In the genomic region with DNA sequence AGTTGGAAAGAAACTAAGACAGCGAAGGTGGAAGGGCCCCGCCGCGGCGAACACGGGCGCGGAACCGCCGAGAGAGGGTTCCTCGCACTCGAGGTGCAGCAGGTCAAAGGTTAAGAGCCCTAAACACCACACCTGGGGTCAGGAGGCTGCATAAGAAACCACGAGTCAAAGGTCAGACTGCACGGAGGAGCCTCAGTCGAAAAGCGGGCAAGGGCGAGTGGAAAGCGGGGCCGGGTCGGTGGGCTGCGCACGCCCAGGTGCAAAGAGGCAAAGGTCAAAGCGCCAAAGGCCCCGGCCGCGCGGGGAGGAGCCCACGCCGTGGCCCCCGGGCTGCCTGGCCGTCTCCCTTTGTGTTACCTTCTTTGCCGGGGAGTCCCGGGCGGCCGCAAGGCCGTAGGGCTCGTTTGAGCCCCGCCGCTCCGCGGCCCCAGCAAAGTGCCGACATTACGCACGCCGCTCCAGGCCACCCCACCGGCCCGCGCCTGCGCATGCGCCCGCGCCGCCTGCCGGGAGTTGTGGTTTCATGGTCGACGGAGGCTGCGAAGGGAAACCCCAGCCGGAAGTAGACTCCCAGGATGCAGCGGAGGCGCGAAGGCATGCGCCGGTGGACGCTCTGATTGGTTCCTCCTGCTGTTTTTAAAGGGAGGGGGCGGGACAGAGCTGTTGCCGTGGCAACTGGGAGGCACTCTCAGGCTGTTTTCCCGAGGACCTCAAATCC, we compare ENCODE assay signal across 1 cellular context.
TF ChIP-seq lines count a peak whose summit lies in the region.

POLRMT (minus strand) TSS at position 470 of the 718 bp plus-strand sequence; CDS start at position 445, 25 bp downstream.

TF ChIP-seq in H1, 55 proteins besides CTCF, POLR2A, EP300 and RAD21:
- TF ChIP-seq CHD1 (IDR thresholded peaks at IDR 0.05; ENCODE audit: low read depth, low read length) (no peak), CHD7 (IDR thresholded peaks at IDR 0.05; ENCODE audit: insufficient replicate concordance, low read length) (no peak), SAP30 (IDR thresholded peaks at IDR 0.05; ENCODE audit: insufficient read depth, insufficient replicate concordance, low read length) (peak; percentile 63), TCF12 (IDR thresholded peaks at IDR 0.05; ENCODE audit: low read depth, low read length) (no peak), SP1 (IDR thresholded peaks at IDR 0.05; ENCODE audit: low read depth, low read length) (peak; percentile 93), SUZ12 (IDR thresholded peaks at IDR 0.05; ENCODE audit: low read length) (no peak), HDAC6 (IDR thresholded peaks at IDR 0.05; ENCODE audit: low read depth, low read length) (no peak), TBP (IDR thresholded peaks at IDR 0.05; ENCODE audit: low read depth, low read length) (0 out of 2 replicates have a peak, but pooled peaks have one; percentile 33), CREB1 (IDR thresholded peaks at IDR 0.05) (peak; percentile 49; the same call in 1 of the 2 replicates), SP4 (IDR thresholded peaks at IDR 0.05; ENCODE audit: low read length) (no peak), CTBP2 (IDR thresholded peaks at IDR 0.05; ENCODE audit: borderline replicate concordance, insufficient read depth, insufficient read length, low read length) (no peak), E2F6 (IDR thresholded peaks at IDR 0.05) (peak; percentile 59), CHD2 (IDR thresholded peaks at IDR 0.05; ENCODE audit: low read length) (peak; percentile 79), SIRT6 (IDR thresholded peaks at IDR 0.05; ENCODE audit: low read length) (no peak), JUN (IDR thresholded peaks at IDR 0.05; ENCODE audit: low read depth, low read length) (no peak), NANOG (IDR thresholded peaks at IDR 0.05; ENCODE audit: insufficient read depth, low read depth, low read length, poor library complexity, severe bottlenecking) (no peak), SP2 (IDR thresholded peaks at IDR 0.05; ENCODE audit: low read length) (peak; percentile 76), KDM4A (IDR thresholded peaks at IDR 0.05; ENCODE audit: low read depth, low read length, severe bottlenecking) (peak; percentile 66), RBBP5 (IDR thresholded peaks at IDR 0.05; ENCODE audit: borderline replicate concordance, low read depth, low read length) (no peak), SRF (IDR thresholded peaks at IDR 0.05; ENCODE audit: low read depth, low read length) (no peak), SIN3A (conservative IDR thresholded peaks at IDR 0.05 in 1 of 2, IDR thresholded peaks at IDR 0.05 in 1 of 2; ENCODE audit: low read depth in 1 of 2, low read length in 2 of 2) (no peak; a peak in 1 of 4 replicates), KDM1A (IDR thresholded peaks at IDR 0.05; ENCODE audit: borderline replicate concordance, low read length) (no peak), NRF1 (IDR thresholded peaks at IDR 0.05; ENCODE audit: low read depth, low read length) (peak; percentile 92), TAF7 (optimal IDR thresholded peaks at IDR 0.05; ENCODE audit: borderline replicate concordance, low read depth, low read length) (no peak), TAF1 (IDR thresholded peaks at IDR 0.05; ENCODE audit: low read depth, low read length) (peak; percentile 53), ASH2L (IDR thresholded peaks at IDR 0.05; ENCODE audit: low read length) (peak; percentile 62), FOSL1 (IDR thresholded peaks at IDR 0.05; ENCODE audit: insufficient read depth, low read depth, low read length) (no peak), YY1 (IDR thresholded peaks at IDR 0.05; ENCODE audit: low read depth, low read length) (peak; percentile 67), EGR1 (IDR thresholded peaks at IDR 0.05; ENCODE audit: borderline replicate concordance, low read depth, low read length) (no peak), JUND (IDR thresholded peaks at IDR 0.05; ENCODE audit: low read length) (no peak), KDM5A (IDR thresholded peaks at IDR 0.05; ENCODE audit: low read length) (no peak), CBX5 (IDR thresholded peaks at IDR 0.05; ENCODE audit: low read depth, low read length) (no peak), CBX8 (IDR thresholded peaks at IDR 0.05; ENCODE audit: borderline replicate concordance, low read depth, low read length) (no peak), ZNF274 (IDR thresholded peaks at IDR 0.05; ENCODE audit: borderline replicate concordance, extremely low read depth, low read length) (no peak), GTF2F1 (IDR thresholded peaks at IDR 0.05; ENCODE audit: borderline replicate concordance, low read depth, low read length) (no peak), PHF8 (conservative IDR thresholded peaks at IDR 0.05; ENCODE audit: low read depth, low read length) (peak; percentile 65), RFX5 (IDR thresholded peaks at IDR 0.05; ENCODE audit: borderline replicate concordance, low read depth, low read length) (no peak), CEBPB (IDR thresholded peaks at IDR 0.05; ENCODE audit: low read depth, low read length) (no peak), POU5F1 (IDR thresholded peaks at IDR 0.05; ENCODE audit: low read depth, low read length) (no peak), MAX (IDR thresholded peaks at IDR 0.05) (peak; percentile 71), TEAD4 (IDR thresholded peaks at IDR 0.05; ENCODE audit: low read depth, low read length) (no peak), RXRA (IDR thresholded peaks at IDR 0.05; ENCODE audit: insufficient read depth, low read depth, low read length) (no peak), EZH2 (IDR thresholded peaks at IDR 0.05; ENCODE audit: low read depth, low read length, severe bottlenecking) (no peak), BCL11A (IDR thresholded peaks at IDR 0.05; ENCODE audit: low read depth in 2 of 2, low read length in 2 of 2) (no peak), BACH1 (IDR thresholded peaks at IDR 0.05; ENCODE audit: low read length) (no peak), RNF2 (IDR thresholded peaks at IDR 0.05; ENCODE audit: borderline replicate concordance, low read depth, low read length, missing control alignments, poor library complexity, severe bottlenecking) (no peak), GABPA (IDR thresholded peaks at IDR 0.05; ENCODE audit: borderline replicate concordance, insufficient read depth, low read length) (peak; percentile 92; the same call in 1 of the 2 replicates), SIX5 (IDR thresholded peaks at IDR 0.05; ENCODE audit: low read depth, low read length) (peak; percentile 62; the same call in 1 of the 2 replicates), MAFK (IDR thresholded peaks at IDR 0.05; ENCODE audit: low read depth, low read length) (no peak), HDAC2 (IDR thresholded peaks at IDR 0.05; ENCODE audit: borderline replicate concordance in 1 of 2, low read depth in 2 of 2, low read length in 2 of 2) (no peak; a peak in 1 of 4 replicates), POLR2AphosphoS5 (IDR thresholded peaks at IDR 0.05; ENCODE audit: low read depth, low read length) (no peak), BRCA1 (IDR thresholded peaks at IDR 0.05; ENCODE audit: low read depth, low read length) (no peak)
- TF ChIP-seq, protein P1, sequence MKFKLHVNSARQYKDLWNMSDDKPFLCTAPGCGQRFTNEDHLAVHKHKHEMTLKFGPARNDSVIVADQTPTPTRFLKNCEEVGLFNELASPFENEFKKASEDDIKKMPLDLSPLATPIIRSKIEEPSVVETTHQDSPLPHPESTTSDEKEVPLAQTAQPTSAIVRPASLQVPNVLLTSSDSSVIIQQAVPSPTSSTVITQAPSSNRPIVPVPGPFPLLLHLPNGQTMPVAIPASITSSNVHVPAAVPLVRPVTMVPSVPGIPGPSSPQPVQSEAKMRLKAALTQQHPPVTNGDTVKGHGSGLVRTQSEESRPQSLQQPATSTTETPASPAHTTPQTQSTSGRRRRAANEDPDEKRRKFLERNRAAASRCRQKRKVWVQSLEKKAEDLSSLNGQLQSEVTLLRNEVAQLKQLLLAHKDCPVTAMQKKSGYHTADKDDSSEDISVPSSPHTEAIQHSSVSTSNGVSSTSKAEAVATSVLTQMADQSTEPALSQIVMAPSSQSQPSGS (IDR thresholded peaks at IDR 0.05; ENCODE audit: low read length): no peak
- TF ChIP-seq, protein P2, sequence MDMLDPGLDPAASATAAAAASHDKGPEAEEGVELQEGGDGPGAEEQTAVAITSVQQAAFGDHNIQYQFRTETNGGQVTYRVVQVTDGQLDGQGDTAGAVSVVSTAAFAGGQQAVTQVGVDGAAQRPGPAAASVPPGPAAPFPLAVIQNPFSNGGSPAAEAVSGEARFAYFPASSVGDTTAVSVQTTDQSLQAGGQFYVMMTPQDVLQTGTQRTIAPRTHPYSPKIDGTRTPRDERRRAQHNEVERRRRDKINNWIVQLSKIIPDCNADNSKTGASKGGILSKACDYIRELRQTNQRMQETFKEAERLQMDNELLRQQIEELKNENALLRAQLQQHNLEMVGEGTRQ (IDR thresholded peaks at IDR 0.05; ENCODE audit: low read length): no peak
- TF ChIP-seq, protein P3, sequence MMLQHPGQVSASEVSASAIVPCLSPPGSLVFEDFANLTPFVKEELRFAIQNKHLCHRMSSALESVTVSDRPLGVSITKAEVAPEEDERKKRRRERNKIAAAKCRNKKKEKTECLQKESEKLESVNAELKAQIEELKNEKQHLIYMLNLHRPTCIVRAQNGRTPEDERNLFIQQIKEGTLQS (IDR thresholded peaks at IDR 0.05; ENCODE audit: insufficient read depth, low read depth, low read length): no peak
